Comparison of ENCODE assay signal across 28 cellular contexts in the genomic region with DNA sequence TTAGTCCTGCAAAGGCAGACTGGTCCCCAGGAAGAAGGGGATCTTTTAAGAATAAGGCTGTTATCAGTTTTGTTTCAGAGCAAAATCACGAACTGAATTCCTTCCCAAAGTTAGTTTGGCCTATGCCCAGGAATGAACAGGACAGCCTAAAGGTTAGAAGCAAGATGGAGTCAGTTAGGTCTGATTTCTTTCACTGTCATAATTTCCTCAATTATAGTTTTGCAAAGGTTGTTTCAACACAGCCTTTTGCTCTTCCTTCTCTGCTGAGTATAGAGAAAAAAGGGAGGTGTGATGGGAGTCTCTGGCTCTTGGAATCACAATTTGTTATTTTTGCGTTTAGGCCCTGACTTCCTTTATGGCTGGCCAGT. TPM values are rescaled to one million over a fixed set of nuclear protein-coding genes. Genes with fewer than 3 reads are reported as not detected.
"Had no signal": no experiment of that assay in that cellular context is flagged by ENCODE, and none has a peak within 500 bp of the region (broad histone marks: within the 10 kb centered on the region; RNA-seq: fewer than 3 reads in every experiment).

No MANE protein-coding gene starts in this region.

- H3K36me3 ChIP-seq: esophagus muscularis mucosa, heart right ventricle, lower lobe of right lung, pancreas, right lobe of liver, thoracic aorta, tibial nerve, upper lobe of right lung, uterus had no signal

- H3K4me3 Mint-ChIP-seq: naive B cell; nephron; stimulated activated naive B cell treated with anti-CD40 and anti-IgM and Interleukin-4, amounts not matched to agents 10 μg/mL and 1 μg/mL and 100 μg/mL, for 72 hours; stimulated activated naive CD8-positive, alpha-beta T cell treated with anti-CD3 and anti-CD28 coated beads, Interleukin-15, Interleukin-2, amounts not matched to agents 100 ng/mL and 50 ng/mL, for 24 hours had no signal

- H3K27ac ChIP-seq: coronary artery, esophagus muscularis mucosa, foreskin keratinocyte, heart right ventricle, lower lobe of right lung, pancreas, right lobe of liver, thoracic aorta, tibial nerve, upper lobe of right lung, uterus had no signal

- H3K4me1 ChIP-seq: lower lobe of right lung, right lobe of liver, upper lobe of right lung, uterus had no signal

- DNase-seq: dermis blood vessel endothelial cell; effector memory CD4-positive, alpha-beta T cell; foreskin keratinocyte; glutamatergic neuron; heart right ventricle; hippocampal formation; left ventricle myocardium superior; lower lobe of right lung; naive B cell; occipital lobe; pancreas; right lobe of liver; small intestine; stimulated activated CD4-positive, alpha-beta T cell treated with anti-CD3 and anti-CD28 coated beads, Interleukin-15, amount 100 ng/mL, for 24 hours; stimulated activated CD4-positive, alpha-beta T cell treated with anti-CD3 and anti-CD28 coated beads, Interleukin-2, amount 100 ng/mL, for 48 hours; stimulated activated naive B cell treated with anti-CD40 and anti-IgM and Interleukin-4, amounts not matched to agents 10 μg/mL and 1 μg/mL and 100 μg/mL, for 72 hours; upper lobe of right lung; uterus had no signal

- H3K9me3 ChIP-seq: lower lobe of right lung, pancreas, right lobe of liver, thoracic aorta, upper lobe of right lung, uterus had no signal

- H3K4me3 ChIP-seq: coronary artery, esophagus muscularis mucosa, heart right ventricle, lower lobe of right lung, pancreas, right lobe of liver, thoracic aorta, tibial nerve, upper lobe of right lung, uterus had no signal

- H3K27me3 Mint-ChIP-seq: progenitor cell of endocrine pancreas; stimulated activated naive CD8-positive, alpha-beta T cell treated with anti-CD3 and anti-CD28 coated beads, Interleukin-15, Interleukin-2, amounts not matched to agents 100 ng/mL and 50 ng/mL, for 24 hours had no signal

- H3K27me3 ChIP-seq: esophagus muscularis mucosa, foreskin keratinocyte, heart right ventricle, pancreas, right lobe of liver, tibial nerve, upper lobe of right lung, uterus had no signal

- H3K36me3 Mint-ChIP-seq: stimulated activated naive B cell treated with anti-CD40 and anti-IgM and Interleukin-4, amounts not matched to agents 10 μg/mL and 1 μg/mL and 100 μg/mL, for 72 hours had no signal

- H3K27ac Mint-ChIP-seq: naive B cell; nephron; stimulated activated naive B cell treated with anti-CD40 and anti-IgM and Interleukin-4, amounts not matched to agents 10 μg/mL and 1 μg/mL and 100 μg/mL, for 72 hours; stimulated activated naive CD8-positive, alpha-beta T cell treated with anti-CD3 and anti-CD28 coated beads, Interleukin-15, Interleukin-2, amounts not matched to agents 100 ng/mL and 50 ng/mL, for 24 hours had no signal

- FAIRE-seq: endothelial cell of umbilical vein, keratinocyte, pancreas, small intestine had no signal

- ATAC-seq: foreskin keratinocyte; heart right ventricle; left ventricle myocardium superior; lower lobe of right lung; pancreas; right lobe of liver; stimulated activated naive B cell treated with anti-CD40 and anti-IgM and Interleukin-4, amounts not matched to agents 10 μg/mL and 1 μg/mL and 100 μg/mL, for 72 hours; upper lobe of right lung had no signal

- H3K4me1 Mint-ChIP-seq: naive B cell; stimulated activated naive B cell treated with anti-CD40 and anti-IgM and Interleukin-4, amounts not matched to agents 10 μg/mL and 1 μg/mL and 100 μg/mL, for 72 hours had no signal

RNA-seq across cellular contexts. Expression of a gene that starts 14.6 kb away (rescaled TPM):
- total RNA-seq: endothelial cell of umbilical vein, epithelial cell of proximal tubule had no signal
